Comparison of ENCODE assay signal across 8 cellular contexts in the genomic region with DNA sequence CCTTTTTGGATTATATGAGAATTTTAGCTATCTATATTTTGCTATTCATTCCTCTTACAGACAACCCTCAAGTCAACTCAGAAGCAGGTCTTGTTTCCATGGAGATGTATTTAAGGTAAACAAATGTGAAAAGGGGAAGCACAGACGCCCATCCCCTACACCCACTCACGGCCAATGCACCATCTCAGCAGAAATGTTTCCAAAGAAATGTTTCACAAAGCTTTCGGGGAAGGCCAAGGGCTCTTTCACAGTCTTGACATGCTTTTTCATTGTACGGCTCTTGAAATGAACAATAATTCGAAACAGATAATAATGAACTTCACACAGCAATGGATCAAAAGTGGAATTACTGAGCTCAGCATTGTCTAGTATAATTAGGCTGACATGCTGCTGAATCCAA.
DNase-seq lines count a peak whose midpoint lies in the region; ATAC-seq and TF ChIP-seq lines count a peak whose summit lies in the region.

No MANE protein-coding gene starts in this region.

- TF ChIP-seq CTCF in heart left ventricle (IDR thresholded peaks at IDR 0.05) (no peak), SK-N-SH (IDR thresholded peaks at IDR 0.05) (no peak), HFFc6 (IDR thresholded peaks at IDR 0.05) (no peak)

- 68 to 77% (median 73%) methylated on average over 5 of the region's 5 CpGs for WGBS in heart left ventricle, 4 donors
- 54% methylated on average over 5 of the region's 5 CpGs for WGBS in SK-N-SH (ENCODE audit: low lambda C conversion rate)

- no peak overlapping the region for H3K4me3 ChIP-seq in heart left ventricle
- no peak overlapping the region for H3K4me3 ChIP-seq in SK-N-SH (ENCODE audit: low read depth in 2 of 2, low read length in 1 of 2)

- no peak for TF ChIP-seq POLR2A in heart left ventricle (IDR thresholded peaks at IDR 0.05)

- H3K27ac Mint-ChIP-seq in HFFc6 = no peak overlapping the region

- no peak for TF ChIP-seq EP300 in SK-N-SH (IDR thresholded peaks at IDR 0.05; ENCODE audit: borderline replicate concordance in 1 of 2, low read depth in 1 of 2, low read length in 1 of 2)

- peaks cover 22% of the 10 kb centered on the region for H3K36me3 Mint-ChIP-seq in HFFc6 (ENCODE audit: low read depth)

- no peak overlapping the region for H3K9ac ChIP-seq in SK-N-SH

- H3K9me2 ChIP-seq in SK-N-SH = no peaks in the 10 kb centered on the region

- H3K27me3 Mint-ChIP-seq in HFFc6 (ENCODE audit: insufficient read depth) = peaks cover 4% of the 10 kb centered on the region

- POLR2A ChIA-PET in SK-N-SH (lab: Yijun Ruan, JAX) = no interaction called here

- intact Hi-C loops in heart left ventricle (cut with DNase I) = loop anchor here in 1 of 10 donors (10.0 kb wide), 1 partner anchor 80 kb away; no protein-coding TSS in a partner anchor

- peaks cover 0 to 61% (median 0%) of the 10 kb centered on the region in 12 donors for H3K4me1 ChIP-seq in heart left ventricle
- H3K4me1 ChIP-seq in SK-N-SH (ENCODE audit: control insufficient read depth in 1 of 2, insufficient read depth in 2 of 2, low read depth in 1 of 2, low read length in 1 of 2) = peaks cover 0 to 1% of the 10 kb centered on the region in 2 experiments; a peak in 1 of 4 replicates

- H3K27me3 ChIP-seq in heart left ventricle (no peaks in the 10 kb centered on the region), SK-N-SH (ENCODE audit: insufficient read depth) (peaks cover 15% of the 10 kb centered on the region; the same call in 1 of the 2 replicates)

- no peak overlapping the region for H3K4me2 ChIP-seq in SK-N-SH

- no peaks in the 10 kb centered on the region for H3K79me2 ChIP-seq in SK-N-SH (ENCODE audit: insufficient read depth)

- H3F3A ChIP-seq in SK-N-SH (replicated peaks; ENCODE audit: insufficient read depth) = no peaks in the 10 kb centered on the region

- H3K36me3 ChIP-seq in heart left ventricle (no peaks in the 10 kb centered on the region), SK-N-SH (replicated peaks in 1 of 2; ENCODE audit: control insufficient read depth in 1 of 2, insufficient read depth in 2 of 2, low read length in 1 of 2) (no peaks in the 10 kb centered on the region)

- peaks cover 0 to 11% (median 0%) of the 10 kb centered on the region in 12 donors for H3K9me3 ChIP-seq in heart left ventricle
- H3K9me3 ChIP-seq in SK-N-SH = no peaks in the 10 kb centered on the region

- CTCF ChIA-PET in SK-N-SH (lab: Yijun Ruan, JAX) = interaction anchor here (0.6 to 1.1 kb wide), 3 partner anchors 13 to 19 kb away, joined by 3 read pairs; no protein-coding TSS in a partner anchor

- peak; percentile 85 for DNase-seq in SIG-M5 treated with dmso at 0.1 percent for 504 hours (lab: John Stamatoyannopoulos, UW; ENCODE audit: unreplicated experiment)
- DNase-seq in heart left ventricle = peak in 2 of 5 donors; percentile 20 to 42
- DNase-seq in stimulated activated CD8-positive, alpha-beta memory T cell treated with anti-CD3 and anti-CD28 coated beads, Interleukin-7, amount 100 ng/mL, for 24 hours (ENCODE audit: low read depth) = peak; percentile 31
- no peak for DNase-seq in SK-N-SH
- no peak for DNase-seq in HFFc6
- DNase-seq in iPS-NIHi7 (ENCODE audit: extremely low spot score) = no peak

- H3K9me3 Mint-ChIP-seq in HFFc6 = peaks cover 16% of the 10 kb centered on the region

- H3K4me3 Mint-ChIP-seq in HFFc6 = no peak overlapping the region

- H3K27ac ChIP-seq in heart left ventricle = peak overlapping the region in 1 of 12 donors; percentile 84
- H3K27ac ChIP-seq in SK-N-SH (ENCODE audit: low read depth in 2 of 2, low read length in 1 of 2) = no peak overlapping the region

- no peaks in the 10 kb centered on the region for H4K20me1 ChIP-seq in SK-N-SH (ENCODE audit: insufficient read depth)

- peaks cover 34% of the 10 kb centered on the region for H3K4me1 Mint-ChIP-seq in HFFc6 (ENCODE audit: low read depth)

- no peak for TF ChIP-seq RAD21 in SK-N-SH (IDR thresholded peaks at IDR 0.05; ENCODE audit: low read length)

- peak; percentile 64 for ATAC-seq in GM19025 (IDR thresholded peaks at IDR 0.05; ENCODE audit: low read depth, unreplicated experiment)
- peak; percentile 80 for ATAC-seq in HG02884 (IDR thresholded peaks at IDR 0.05; ENCODE audit: unreplicated experiment)
- peak in 3 of 4 donors; percentile 47 to 68 (median 63) for ATAC-seq in heart left ventricle

- H2AFZ ChIP-seq in SK-N-SH (ENCODE audit: low read depth) = no peak overlapping the region

TF ChIP-seq in SK-N-SH, 30 proteins besides CTCF, POLR2A, EP300 and RAD21:
- TF ChIP-seq NFIC (IDR thresholded peaks at IDR 0.05; ENCODE audit: borderline replicate concordance) = no peak
- TF ChIP-seq RFX5 (IDR thresholded peaks at IDR 0.05; ENCODE audit: low read length) = no peak
- no peak for TF ChIP-seq FOXM1 (IDR thresholded peaks at IDR 0.05; ENCODE audit: low read depth)
- no peak for TF ChIP-seq SMC3 (IDR thresholded peaks at IDR 0.05; ENCODE audit: low read depth, low read length)
- no peak for TF ChIP-seq POLR2AphosphoS5 (IDR thresholded peaks at IDR 0.05; ENCODE audit: low read depth, low read length)
- no peak for TF ChIP-seq GABPA (IDR thresholded peaks at IDR 0.05; ENCODE audit: low read depth)
- TF ChIP-seq GATA2 (CRISPR knock-in tag; IDR thresholded peaks at IDR 0.05) = no peak
- TF ChIP-seq, protein P1, sequence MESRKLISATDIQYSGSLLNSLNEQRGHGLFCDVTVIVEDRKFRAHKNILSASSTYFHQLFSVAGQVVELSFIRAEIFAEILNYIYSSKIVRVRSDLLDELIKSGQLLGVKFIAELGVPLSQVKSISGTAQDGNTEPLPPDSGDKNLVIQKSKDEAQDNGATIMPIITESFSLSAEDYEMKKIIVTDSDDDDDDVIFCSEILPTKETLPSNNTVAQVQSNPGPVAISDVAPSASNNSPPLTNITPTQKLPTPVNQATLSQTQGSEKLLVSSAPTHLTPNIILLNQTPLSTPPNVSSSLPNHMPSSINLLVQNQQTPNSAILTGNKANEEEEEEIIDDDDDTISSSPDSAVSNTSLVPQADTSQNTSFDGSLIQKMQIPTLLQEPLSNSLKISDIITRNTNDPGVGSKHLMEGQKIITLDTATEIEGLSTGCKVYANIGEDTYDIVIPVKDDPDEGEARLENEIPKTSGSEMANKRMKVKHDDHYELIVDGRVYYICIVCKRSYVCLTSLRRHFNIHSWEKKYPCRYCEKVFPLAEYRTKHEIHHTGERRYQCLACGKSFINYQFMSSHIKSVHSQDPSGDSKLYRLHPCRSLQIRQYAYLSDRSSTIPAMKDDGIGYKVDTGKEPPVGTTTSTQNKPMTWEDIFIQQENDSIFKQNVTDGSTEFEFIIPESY (IDR thresholded peaks at IDR 0.05; ENCODE audit: borderline replicate concordance, low read depth) = no peak
- no peak for TF ChIP-seq TEAD4 (IDR thresholded peaks at IDR 0.05; ENCODE audit: borderline replicate concordance, insufficient read depth)
- TF ChIP-seq, protein P2, sequence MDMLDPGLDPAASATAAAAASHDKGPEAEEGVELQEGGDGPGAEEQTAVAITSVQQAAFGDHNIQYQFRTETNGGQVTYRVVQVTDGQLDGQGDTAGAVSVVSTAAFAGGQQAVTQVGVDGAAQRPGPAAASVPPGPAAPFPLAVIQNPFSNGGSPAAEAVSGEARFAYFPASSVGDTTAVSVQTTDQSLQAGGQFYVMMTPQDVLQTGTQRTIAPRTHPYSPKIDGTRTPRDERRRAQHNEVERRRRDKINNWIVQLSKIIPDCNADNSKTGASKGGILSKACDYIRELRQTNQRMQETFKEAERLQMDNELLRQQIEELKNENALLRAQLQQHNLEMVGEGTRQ (IDR thresholded peaks at IDR 0.05; ENCODE audit: borderline replicate concordance, low read depth, low read length) = no peak
- no peak for TF ChIP-seq FOXJ3 (CRISPR knock-in tag; IDR thresholded peaks at IDR 0.05)
- TF ChIP-seq, protein P3, sequence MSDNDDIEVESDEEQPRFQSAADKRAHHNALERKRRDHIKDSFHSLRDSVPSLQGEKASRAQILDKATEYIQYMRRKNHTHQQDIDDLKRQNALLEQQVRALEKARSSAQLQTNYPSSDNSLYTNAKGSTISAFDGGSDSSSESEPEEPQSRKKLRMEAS (IDR thresholded peaks at IDR 0.05; ENCODE audit: low read depth) = no peak
- TF ChIP-seq, protein P4, sequence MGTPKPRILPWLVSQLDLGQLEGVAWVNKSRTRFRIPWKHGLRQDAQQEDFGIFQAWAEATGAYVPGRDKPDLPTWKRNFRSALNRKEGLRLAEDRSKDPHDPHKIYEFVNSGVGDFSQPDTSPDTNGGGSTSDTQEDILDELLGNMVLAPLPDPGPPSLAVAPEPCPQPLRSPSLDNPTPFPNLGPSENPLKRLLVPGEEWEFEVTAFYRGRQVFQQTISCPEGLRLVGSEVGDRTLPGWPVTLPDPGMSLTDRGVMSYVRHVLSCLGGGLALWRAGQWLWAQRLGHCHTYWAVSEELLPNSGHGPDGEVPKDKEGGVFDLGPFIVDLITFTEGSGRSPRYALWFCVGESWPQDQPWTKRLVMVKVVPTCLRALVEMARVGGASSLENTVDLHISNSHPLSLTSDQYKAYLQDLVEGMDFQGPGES (IDR thresholded peaks at IDR 0.05; ENCODE audit: low read depth, low read length) = no peak
- TF ChIP-seq RCOR1 (IDR thresholded peaks at IDR 0.05; ENCODE audit: low read length) = no peak
- TF ChIP-seq MXI1 (IDR thresholded peaks at IDR 0.05; ENCODE audit: low read depth, low read length) = no peak

Comparison
In these comparisons a context has a peak if more than half of its experiments do, and no peak if none do; other contexts are left out.
1. DNase-seq: peak in SIG-M5 treated with dmso at 0.1 percent for 504 hours (single experiment) and stimulated activated CD8-positive, alpha-beta memory T cell treated with anti-CD3 and anti-CD28 coated beads, Interleukin-7, amount 100 ng/mL, for 24 hours (single experiment); none in SK-N-SH (single experiment), HFFc6 (single experiment) and iPS-NIHi7 (single experiment).
2. Peak in every context shown above with its lines, with median percentiles within 50 percentile points of each other: ATAC-seq.